ENCODE assay signal across 18 cellular contexts in the genomic region with DNA sequence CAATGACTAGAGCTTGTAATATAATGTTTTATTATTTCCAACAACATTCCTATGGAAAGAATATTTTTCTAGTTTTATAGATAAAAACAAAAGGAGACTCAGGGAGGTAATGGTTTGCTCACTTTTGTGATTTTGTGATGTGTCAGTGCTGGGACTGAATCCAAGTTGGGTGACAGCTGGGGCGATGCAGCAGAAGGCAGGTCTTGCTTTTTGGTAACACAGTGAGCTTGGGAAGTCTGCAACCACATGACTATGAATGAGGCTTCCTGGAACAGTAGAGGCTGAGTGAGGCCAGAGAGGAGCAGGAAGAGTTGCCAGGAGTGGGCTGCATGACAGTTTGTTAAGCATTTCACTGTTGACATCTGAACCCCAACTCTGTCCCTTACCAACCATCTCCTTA. TPM values are rescaled to one million over a fixed set of nuclear protein-coding genes. Genes with fewer than 3 reads are reported as not detected.
DNase-seq lines count a peak whose midpoint lies in the region; ATAC-seq and TF ChIP-seq lines count a peak whose summit lies in the region.
"Had no signal": no experiment of that assay in that cellular context is flagged by ENCODE, and none has a peak within 500 bp of the region (broad histone marks: within the 10 kb centered on the region; RNA-seq: fewer than 3 reads in every experiment).

No MANE protein-coding gene starts in this region.

- H3K9me3 Mint-ChIP-seq in HFFc6 (no peaks in the 10 kb centered on the region), CD14-positive monocyte (peaks cover 0 to 15% (median 7%) of the 10 kb centered on the region in 7 donors)
- H3K9me3 Mint-ChIP-seq in activated CD4-positive, alpha-beta memory T cell treated with anti-CD3 and anti-CD28 coated beads for 36 hours = no peaks in the 10 kb centered on the region
- H3K9me3 Mint-ChIP-seq: CD8-positive, alpha-beta T cell; endodermal cell had no signal

- DNase-seq in AG08395 (ENCODE audit: low spot score) = peak; percentile 17
- peak; percentile 27 for DNase-seq in HFFc6
- DNase-seq in fibroblast of the aortic adventitia (ENCODE audit: low read depth) = peak; percentile 34
- DNase-seq in activated CD4-positive, alpha-beta memory T cell treated with anti-CD3 and anti-CD28 coated beads for 36 hours = no peak
- DNase-seq in CD14-positive monocyte (ENCODE audit: low spot score) = no peak
- DNase-seq: activated gamma-delta T cell, left colon, NCI-H2029 treated with DMSO at 0.1 percent for 48 hours, occipital lobe, Right ventricle myocardium superior had no signal

- H3K9ac ChIP-seq in OCI-LY3 (ENCODE audit: low read length) = no peak overlapping the region

- H3K36me3 ChIP-seq in OCI-LY3 (replicated peaks; ENCODE audit: low read depth, low read length) = no peaks in the 10 kb centered on the region

- TF ChIP-seq CTCF in HFFc6 (IDR thresholded peaks at IDR 0.05) (no peak), OCI-LY3 (IDR thresholded peaks at IDR 0.05; ENCODE audit: low read depth, low read length) (no peak), fibroblast of the aortic adventitia (IDR thresholded peaks at IDR 0.05; ENCODE audit: insufficient read depth, low read length) (no peak), CD14-positive monocyte (IDR thresholded peaks at IDR 0.05) (no peak)

- no peaks in the 10 kb centered on the region for H3K9me3 ChIP-seq in OCI-LY3 (ENCODE audit: insufficient read depth, low read length)
- H3K9me3 ChIP-seq: mucosa of descending colon had no signal

- peak overlapping the region; percentile 43; the same call in 1 of the 2 replicates for H2AFZ ChIP-seq in OCI-LY3 (ENCODE audit: low read depth, low read length)

- intact Hi-C loops in activated CD4-positive, alpha-beta memory T cell treated with anti-CD3 and anti-CD28 coated beads for 36 hours (cut with micrococcal nuclease) = loop anchor here (1.0 kb wide), 1 partner anchor 176 kb away; no protein-coding TSS in a partner anchor
- intact Hi-C loops in CD14-positive monocyte (cut with micrococcal nuclease) = loop anchor here in 1 of 2 donors (10.0 kb wide), 1 partner anchor 61 kb away; no protein-coding TSS in a partner anchor

- ATAC-seq in esophagus mucosa (no peak), GM21390 (IDR thresholded peaks at IDR 0.05; ENCODE audit: unreplicated experiment) (no peak)
- ATAC-seq: activated CD4-positive, CD25-positive, alpha-beta regulatory T cell treated with anti-CD3 and anti-CD28 coated beads, Interleukin-2, amount 50 U/mL, for 24 hours; left colon; mucosa of descending colon had no signal

- H3K27ac Mint-ChIP-seq in HFFc6 = peak overlapping the region; percentile 43; the same call in 1 of the 2 replicates
- no peak overlapping the region for H3K27ac Mint-ChIP-seq in activated CD4-positive, alpha-beta memory T cell treated with anti-CD3 and anti-CD28 coated beads for 36 hours
- no peak overlapping the region for H3K27ac Mint-ChIP-seq in CD14-positive monocyte
- H3K27ac Mint-ChIP-seq: CD8-positive, alpha-beta T cell; endodermal cell had no signal

- peaks cover 2% of the 10 kb centered on the region; the same call in 1 of the 2 replicates for H3K27me3 ChIP-seq in OCI-LY3 (ENCODE audit: low read depth, low read length)

- peaks cover 24% of the 10 kb centered on the region for H3K4me1 Mint-ChIP-seq in HFFc6 (ENCODE audit: low read depth)
- H3K4me1 Mint-ChIP-seq in activated CD4-positive, alpha-beta memory T cell treated with anti-CD3 and anti-CD28 coated beads for 36 hours (ENCODE audit: low read depth) = peaks cover 9% of the 10 kb centered on the region
- H3K4me1 Mint-ChIP-seq in CD14-positive monocyte = no peaks in the 10 kb centered on the region

- H4K20me1 ChIP-seq in OCI-LY3 (ENCODE audit: insufficient read depth, low read length) = no peaks in the 10 kb centered on the region

- peaks cover 7% of the 10 kb centered on the region for H3K27me3 Mint-ChIP-seq in HFFc6 (ENCODE audit: insufficient read depth)
- peaks cover 9% of the 10 kb centered on the region for H3K27me3 Mint-ChIP-seq in activated CD4-positive, alpha-beta memory T cell treated with anti-CD3 and anti-CD28 coated beads for 36 hours
- H3K27me3 Mint-ChIP-seq in CD14-positive monocyte (ENCODE audit: low read depth in 3 of 3) = peaks cover 8 to 14% (median 13%) of the 10 kb centered on the region in 3 donors

- H3K27ac ChIP-seq in OCI-LY3 (ENCODE audit: low read length) = no peak overlapping the region

- no peak overlapping the region for H3K4me3 ChIP-seq in OCI-LY3 (ENCODE audit: low read length)
- no peak overlapping the region for H3K4me3 ChIP-seq in fibroblast of the aortic adventitia (ENCODE audit: low read depth, low read length)
- H3K4me3 ChIP-seq: mucosa of descending colon had no signal

- peaks cover 9% of the 10 kb centered on the region; the same call in 1 of the 2 replicates for H3K4me1 ChIP-seq in OCI-LY3 (ENCODE audit: low read length)

- H3K36me3 Mint-ChIP-seq in HFFc6 (ENCODE audit: low read depth) (peaks cover 5% of the 10 kb centered on the region; the same call in 1 of the 2 replicates), CD14-positive monocyte (no peaks in the 10 kb centered on the region)
- no peaks in the 10 kb centered on the region for H3K36me3 Mint-ChIP-seq in activated CD4-positive, alpha-beta memory T cell treated with anti-CD3 and anti-CD28 coated beads for 36 hours
- H3K36me3 Mint-ChIP-seq: CD8-positive, alpha-beta T cell had no signal

- no peak overlapping the region for H3K4me2 ChIP-seq in OCI-LY3 (ENCODE audit: low read length)

- H3K79me2 ChIP-seq in OCI-LY3 (ENCODE audit: low read length) = peaks cover 1% of the 10 kb centered on the region

- CTCF ChIA-PET in activated CD4-positive, alpha-beta memory T cell treated with anti-CD3 and anti-CD28 coated beads for 36 hours (lab: Charles Lee) = interaction anchor here (0.7 kb wide), 1 partner anchor 236 kb away, joined by 3 read pairs; no protein-coding TSS in a partner anchor

- no peak overlapping the region for H3K4me3 Mint-ChIP-seq in HFFc6
- no peak overlapping the region for H3K4me3 Mint-ChIP-seq in activated CD4-positive, alpha-beta memory T cell treated with anti-CD3 and anti-CD28 coated beads for 36 hours
- H3K4me3 Mint-ChIP-seq in CD14-positive monocyte = no peak overlapping the region
- H3K4me3 Mint-ChIP-seq: CD8-positive, alpha-beta T cell; endodermal cell had no signal

- POLR2A ChIA-PET in activated CD4-positive, alpha-beta memory T cell treated with anti-CD3 and anti-CD28 coated beads for 36 hours (lab: Charles Lee) = no interaction called here

RNA-seq across cellular contexts. Expression of a gene that starts 4.9 kb away (rescaled TPM):
- total RNA-seq in HFFc6 (2021; fragmentation: NEBNext Ultra II Directional; extraction: Animal tissue kit (Norgen Biotek cat#: 25700)) = 100 to 1,000 TPM; 155 to 174 (median 167) TPM
- total RNA-seq in fibroblast of the aortic adventitia (ENCODE audit: low replicate concordance) (72.0 and 99.4 TPM in 2 replicates), esophagus mucosa (65.2 TPM)
- total RNA-seq in activated CD4-positive, alpha-beta memory T cell treated with anti-CD3 and anti-CD28 coated beads for 36 hours = 10 to 100 TPM; 57.0 to 60.4 TPM
- polyA plus RNA-seq in CD14-positive monocyte = 10 to 100 TPM; 26.4 to 35.2 TPM

RNA-seq across cellular contexts. Expression of a gene that starts 6.7 kb away (rescaled TPM):
- under 1 TPM in 4 of 6 experiments, not detected in 2; 0.11 to 0.26 (median 0.17) TPM for total RNA-seq in HFFc6 (2021; fragmentation: NEBNext Ultra II Directional; extraction: Animal tissue kit (Norgen Biotek cat#: 25700))
- total RNA-seq in fibroblast of the aortic adventitia (ENCODE audit: low replicate concordance) = 0.36 TPM in 1 of 2 replicates, not detected in the other
- not detected for total RNA-seq in esophagus mucosa
- 1 to 10 TPM; 1.1 to 1.3 TPM for total RNA-seq in activated CD4-positive, alpha-beta memory T cell treated with anti-CD3 and anti-CD28 coated beads for 36 hours
- polyA plus RNA-seq in CD14-positive monocyte = not detected

RNA-seq across cellular contexts. Expression of a gene that starts 54.8 kb away (rescaled TPM):
- under 1 TPM in 4 of 6 experiments, not detected in 2; 0.30 to 0.64 (median 0.49) TPM for total RNA-seq in HFFc6 (2021; fragmentation: NEBNext Ultra II Directional; extraction: Animal tissue kit (Norgen Biotek cat#: 25700))
- total RNA-seq in fibroblast of the aortic adventitia (ENCODE audit: low replicate concordance) = not detected in 2 replicates
- not detected for total RNA-seq in esophagus mucosa
- total RNA-seq in activated CD4-positive, alpha-beta memory T cell treated with anti-CD3 and anti-CD28 coated beads for 36 hours = not detected
- polyA plus RNA-seq in CD14-positive monocyte = not detected
- total RNA-seq: CD8-positive, alpha-beta T cell; chondrocyte; left colon; occipital lobe had no signal

Comparison
In these comparisons a context has a peak if more than half of its experiments do, and no peak if none do; other contexts are left out.
1. DNase-seq: peak in AG08395 (single experiment), HFFc6 (single experiment) and fibroblast of the aortic adventitia (single experiment); none in activated CD4-positive, alpha-beta memory T cell treated with anti-CD3 and anti-CD28 coated beads for 36 hours (single experiment) and CD14-positive monocyte (single experiment).